Comparison of ENCODE assay signal across 9 cellular contexts in the genomic region with DNA sequence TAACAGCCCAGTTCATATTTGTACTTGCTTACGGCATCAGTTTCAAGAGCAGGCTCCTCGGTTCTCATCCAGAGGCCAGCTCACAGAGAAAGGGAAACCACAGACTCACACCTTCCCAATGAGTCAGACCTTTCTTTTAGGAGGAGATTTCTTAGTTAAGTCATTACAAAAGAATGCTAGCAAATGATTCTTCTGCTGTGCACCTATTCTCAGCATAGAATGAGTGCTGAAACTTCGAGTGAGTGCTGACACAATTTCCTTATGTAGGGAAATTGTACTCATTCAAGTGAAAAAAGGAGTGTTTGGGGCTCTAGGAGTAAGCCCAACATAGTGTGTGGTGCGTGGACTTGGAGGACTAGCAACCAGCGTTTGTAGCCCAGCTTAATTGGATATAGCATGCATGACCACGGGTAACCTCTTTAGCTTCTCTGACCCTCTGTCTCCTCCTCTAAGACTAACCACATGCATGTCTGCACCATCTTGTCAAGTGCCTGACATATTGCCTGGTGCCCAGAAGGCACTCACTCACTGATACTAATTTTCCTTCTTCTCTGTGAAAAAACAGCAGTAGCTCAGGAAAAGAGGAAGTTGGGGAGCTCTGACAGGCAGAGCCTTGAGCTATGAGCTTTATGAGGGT.
A peak's percentile ranks its signal among the peaks of the same experiment; 100 is the strongest.
DNase-seq lines count a peak whose midpoint lies in the region; ATAC-seq, FAIRE-seq and TF ChIP-seq lines count a peak whose summit lies in the region.
"Had no signal": no experiment of that assay in that cellular context is flagged by ENCODE, and none has a peak within 500 bp of the region (broad histone marks: within the 10 kb centered on the region; RNA-seq: fewer than 3 reads in every experiment).

No MANE protein-coding gene starts in this region.

- ATAC-seq in GM21526 (IDR thresholded peaks at IDR 0.05; ENCODE audit: low FRiP score, unreplicated experiment) = peak; percentile 47

- H3K36me3 Mint-ChIP-seq in activated CD4-positive, alpha-beta T cell treated with anti-CD3 and anti-CD28 coated beads, Interleukin-2, amount 10 ng/mL, durations not matched to agents 24 days and 14 days (ENCODE audit: low read depth) = no peaks in the 10 kb centered on the region
- no peaks in the 10 kb centered on the region for H3K36me3 Mint-ChIP-seq in progenitor cell of endocrine pancreas (ENCODE audit: insufficient read depth)

- DNase-seq in EL (peak; percentile 99), HTR-8/SVneo (ENCODE audit: insufficient read length, low spot score) (peak; percentile 84), fibroblast of mammary gland (ENCODE audit: low read depth) (peak; percentile 98), HEK293T (ENCODE audit: extremely low spot score) (no peak), progenitor cell of endocrine pancreas (ENCODE audit: low spot score, unreplicated experiment) (no peak)
- DNase-seq in activated CD4-positive, alpha-beta T cell treated with anti-CD3 and anti-CD28 coated beads, Interleukin-2, amount 10 ng/mL, durations not matched to agents 24 days and 14 days = peak; percentile 82
- peak; percentile 74 for DNase-seq in stimulated activated CD4-positive, alpha-beta T cell treated with anti-CD3 and anti-CD28 coated beads, Interleukin-15, amount 100 ng/mL, for 24 hours

- CTCF ChIA-PET in HEK293T (lab: Yijun Ruan, JAX) = interaction anchor here (0.7 to 1.1 kb wide), 2 partner anchors 22 to 39 kb away, joined by 3 read pairs; no protein-coding TSS in a partner anchor

- intact Hi-C loops in activated CD4-positive, alpha-beta T cell treated with anti-CD3 and anti-CD28 coated beads, Interleukin-2, amount 10 ng/mL, durations not matched to agents 24 days and 14 days (cut with micrococcal nuclease) = loop anchor here (1.0 to 10.0 kb wide), 6 partner anchors 10 to 813 kb away; partner anchors contain the start of genes LMAN1 and SEC11C

- no peak for TF ChIP-seq CTCF in fibroblast of mammary gland (conservative IDR thresholded peaks at IDR 0.05; ENCODE audit: control insufficient read depth, insufficient read depth, low read depth, low read length)
- TF ChIP-seq CTCF in progenitor cell of endocrine pancreas (IDR thresholded peaks at IDR 0.05; ENCODE audit: unreplicated experiment) = no peak

- H3K4me1 Mint-ChIP-seq in activated CD4-positive, alpha-beta T cell treated with anti-CD3 and anti-CD28 coated beads, Interleukin-2, amount 10 ng/mL, durations not matched to agents 24 days and 14 days = peaks cover 66% of the 10 kb centered on the region
- peaks cover 15% of the 10 kb centered on the region for H3K4me1 Mint-ChIP-seq in progenitor cell of endocrine pancreas (ENCODE audit: low read depth)

- H3K27ac Mint-ChIP-seq in activated CD4-positive, alpha-beta T cell treated with anti-CD3 and anti-CD28 coated beads, Interleukin-2, amount 10 ng/mL, durations not matched to agents 24 days and 14 days = peak overlapping the region; percentile 71
- H3K27ac Mint-ChIP-seq in progenitor cell of endocrine pancreas = no peak overlapping the region

- POLR2A ChIA-PET in HEK293T (lab: Yijun Ruan, JAX) = interaction anchor here (2.1 kb wide), 1 partner anchor 130 kb away, joined by 7 read pairs; the partner anchor contains the start of gene MALT1

- H3K4me3 ChIP-seq in fibroblast of mammary gland (ENCODE audit: control insufficient read depth, low read depth, low read length) = no peak overlapping the region

- peak; percentile 85 for FAIRE-seq in HTR-8/SVneo (lab: Jason Lieb, UNC)
- FAIRE-seq: TTC549 had no signal

- H3K9me3 Mint-ChIP-seq in activated CD4-positive, alpha-beta T cell treated with anti-CD3 and anti-CD28 coated beads, Interleukin-2, amount 10 ng/mL, durations not matched to agents 24 days and 14 days = no peaks in the 10 kb centered on the region
- no peaks in the 10 kb centered on the region for H3K9me3 Mint-ChIP-seq in progenitor cell of endocrine pancreas (ENCODE audit: low read depth)

- peaks cover 34% of the 10 kb centered on the region for H3K27me3 Mint-ChIP-seq in activated CD4-positive, alpha-beta T cell treated with anti-CD3 and anti-CD28 coated beads, Interleukin-2, amount 10 ng/mL, durations not matched to agents 24 days and 14 days
- H3K27me3 Mint-ChIP-seq in progenitor cell of endocrine pancreas = peaks cover 26% of the 10 kb centered on the region

- no peak overlapping the region for H3K4me3 Mint-ChIP-seq in activated CD4-positive, alpha-beta T cell treated with anti-CD3 and anti-CD28 coated beads, Interleukin-2, amount 10 ng/mL, durations not matched to agents 24 days and 14 days
- H3K4me3 Mint-ChIP-seq in progenitor cell of endocrine pancreas (ENCODE audit: low read depth) = no peak overlapping the region

TF ChIP-seq in HEK293T, 16 proteins besides CTCF, POLR2A, EP300 and RAD21:
- TF ChIP-seq SP1 (IDR thresholded peaks at IDR 0.05) (no peak), FOXA1 (IDR thresholded peaks at IDR 0.05) (no peak), ZNF384 (IDR thresholded peaks at IDR 0.05) (no peak), PKNOX1 (IDR thresholded peaks at IDR 0.05) (no peak), BHLHE40 (IDR thresholded peaks at IDR 0.05; ENCODE audit: borderline replicate concordance) (no peak), NFRKB (IDR thresholded peaks at IDR 0.05) (no peak), FOXK2 (IDR thresholded peaks at IDR 0.05) (no peak), HDGF (IDR thresholded peaks at IDR 0.05; ENCODE audit: borderline replicate concordance) (no peak), SUZ12 (IDR thresholded peaks at IDR 0.05) (no peak), ARNT (IDR thresholded peaks at IDR 0.05) (no peak), CTBP1 (IDR thresholded peaks at IDR 0.05; ENCODE audit: borderline replicate concordance) (no peak), L3MBTL2 (conservative IDR thresholded peaks at IDR 0.05) (no peak), TARDBP (IDR thresholded peaks at IDR 0.05) (no peak), FOXM1 (IDR thresholded peaks at IDR 0.05; ENCODE audit: borderline replicate concordance) (no peak), ELF4 (IDR thresholded peaks at IDR 0.05) (no peak), LEF1 (IDR thresholded peaks at IDR 0.05; ENCODE audit: borderline replicate concordance) (no peak)
TF ChIP-seq in HEK293T: peak in this region for 0.

Comparison
In these comparisons a context has a peak if more than half of its experiments do, and no peak if none do; other contexts are left out.
1. DNase-seq: peak in EL (single experiment), HTR-8/SVneo (single experiment), activated CD4-positive, alpha-beta T cell treated with anti-CD3 and anti-CD28 coated beads, Interleukin-2, amount 10 ng/mL, durations not matched to agents 24 days and 14 days (single experiment), fibroblast of mammary gland (single experiment) and stimulated activated CD4-positive, alpha-beta T cell treated with anti-CD3 and anti-CD28 coated beads, Interleukin-15, amount 100 ng/mL, for 24 hours (single experiment); none in HEK293T (single experiment) and progenitor cell of endocrine pancreas (single experiment).